In genomic region chr4:147060171-147060931, GRCh38 we compare ENCODE assay signal across 12 cellular contexts.
DNase-seq lines count a peak whose midpoint lies in the region; TF ChIP-seq lines count a peak whose summit lies in the region.
"Had no signal": no experiment of that assay in that cellular context is flagged by ENCODE, and none has a peak within 500 bp of the region (broad histone marks: within the 10 kb centered on the region; RNA-seq: fewer than 3 reads in every experiment).

No MANE protein-coding gene starts in this region.

- H3K9me3 Mint-ChIP-seq in nephron, result no peaks in the 10 kb centered on the region
- H3K9me3 Mint-ChIP-seq: activated CD4-positive, alpha-beta memory T cell treated with anti-CD3 and anti-CD28 coated beads, Interleukin-2, amount 10 ng/mL, durations not matched to agents 7 days and 5 days; T-helper 1 cell treated with Interleukin-12 subunit alpha and Interleukin-12 subunit beta and Interleukin-4 antibody, amounts not matched to agents 30 μg/mL and 1 μg/mL, for 36 hours had no signal

- TF ChIP-seq CTCF in AG09319 (IDR thresholded peaks at IDR 0.05; ENCODE audit: low read depth, low read length) (no peak), fibroblast of pulmonary artery (IDR thresholded peaks at IDR 0.05; ENCODE audit: low read length, missing control alignments) (no peak), nephron (IDR thresholded peaks at IDR 0.05; ENCODE audit: unreplicated experiment in 3 of 3) (no peak)

- no peaks in the 10 kb centered on the region for H3K27me3 Mint-ChIP-seq in nephron (ENCODE audit: low read depth)

- H3K27ac Mint-ChIP-seq in nephron, result peak overlapping the region; percentile 56 to 83 (median 76)
- H3K27ac Mint-ChIP-seq: activated CD4-positive, alpha-beta memory T cell treated with anti-CD3 and anti-CD28 coated beads, Interleukin-2, amount 10 ng/mL, durations not matched to agents 7 days and 5 days; CD14-positive monocyte; T-helper 1 cell treated with Interleukin-12 subunit alpha and Interleukin-12 subunit beta and Interleukin-4 antibody, amounts not matched to agents 30 μg/mL and 1 μg/mL, for 36 hours had no signal

- in situ Hi-C loops in KBM-7 (cut with MboI; ENCODE audit: low pct_unique_long_range_greater_than_20kb, low sequenced_read_pairs), result no loop called here

- no peaks in the 10 kb centered on the region for H3K36me3 Mint-ChIP-seq in nephron (ENCODE audit: low read depth)
- H3K36me3 Mint-ChIP-seq: CD14-positive monocyte had no signal

- H3K4me3 Mint-ChIP-seq in nephron, result no peak overlapping the region
- H3K4me3 Mint-ChIP-seq: activated CD4-positive, alpha-beta memory T cell treated with anti-CD3 and anti-CD28 coated beads, Interleukin-2, amount 10 ng/mL, durations not matched to agents 7 days and 5 days; CD14-positive monocyte; T-helper 1 cell treated with Interleukin-12 subunit alpha and Interleukin-12 subunit beta and Interleukin-4 antibody, amounts not matched to agents 30 μg/mL and 1 μg/mL, for 36 hours had no signal

- peaks cover 25% of the 10 kb centered on the region for H3K4me1 Mint-ChIP-seq in nephron

- DNase-seq in AG09319 (ENCODE audit: extremely low read depth, low read depth) (peak; percentile 79), M059J (ENCODE audit: low read depth) (peak; percentile 40), fibroblast of pulmonary artery (ENCODE audit: low read depth) (peak; percentile 53), NCI-H2029 (lab: John Stamatoyannopoulos, UW) (no peak), NCI-H2227 (lab: John Stamatoyannopoulos, UW; ENCODE audit: unreplicated experiment) (no peak), KBM-7 (no peak)
- DNase-seq in stimulated activated CD4-positive, alpha-beta T cell treated with anti-CD3 and anti-CD28 coated beads, Interleukin-12 subunit alpha, Interleukin-12 subunit beta, amount 100 ng/mL, for 4 hours, result no peak
- DNase-seq: activated CD4-positive, alpha-beta memory T cell treated with anti-CD3 and anti-CD28 coated beads, Interleukin-2, amount 10 ng/mL, durations not matched to agents 7 days and 5 days; NCI-H1417 treated with DMSO at 0.1 percent for 48 hours had no signal

- no peak overlapping the region for H3K4me3 ChIP-seq in fibroblast of pulmonary artery (replicated peaks; ENCODE audit: low read depth, low read length)

Comparison
In these comparisons a context has a peak if more than half of its experiments do, and no peak if none do; other contexts are left out.
1. DNase-seq: peak in AG09319 (single experiment), M059J (single experiment) and fibroblast of pulmonary artery (single experiment); none in NCI-H2029 (single experiment), NCI-H2227 (single experiment), KBM-7 (single experiment) and stimulated activated CD4-positive, alpha-beta T cell treated with anti-CD3 and anti-CD28 coated beads, Interleukin-12 subunit alpha, Interleukin-12 subunit beta, amount 100 ng/mL, for 4 hours (single experiment).